In the genomic region with DNA sequence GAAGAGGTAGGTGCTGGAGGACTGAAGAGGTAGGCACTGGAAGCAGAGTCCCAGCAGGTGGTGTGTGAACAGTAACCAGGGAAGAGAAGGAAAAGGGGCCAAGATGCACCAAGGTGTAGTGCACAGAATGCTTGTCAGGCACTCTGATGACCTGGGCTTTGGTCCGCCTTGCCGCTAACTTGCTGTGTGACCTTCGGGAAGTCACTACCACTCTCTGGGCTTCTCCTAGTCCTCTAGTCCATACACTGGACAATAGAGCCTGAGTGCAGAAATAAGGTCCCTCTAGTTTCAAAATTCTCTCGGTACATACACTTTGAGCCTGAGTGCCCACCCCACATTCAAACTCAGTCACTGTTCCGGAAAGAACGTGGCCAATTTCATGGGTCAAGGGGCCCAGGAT, we compare ENCODE assay signal across 16 cellular contexts. TPM values are rescaled to one million over a fixed set of nuclear protein-coding genes. Genes with fewer than 3 reads are reported as not detected.
DNase-seq lines count a peak whose midpoint lies in the region; ATAC-seq and TF ChIP-seq lines count a peak whose summit lies in the region.
"Had no signal": no experiment of that assay in that cellular context is flagged by ENCODE, and none has a peak within 500 bp of the region (broad histone marks: within the 10 kb centered on the region; RNA-seq: fewer than 3 reads in every experiment).

No MANE protein-coding gene starts in this region.

- no peaks in the 10 kb centered on the region for H3K9me3 ChIP-seq in T-helper 17 cell (ENCODE audit: control insufficient read depth, low read length, poor library complexity, severe bottlenecking)

- peak overlapping the region; percentile 27 for H3K27ac Mint-ChIP-seq in activated CD8-positive, alpha-beta T cell treated with anti-CD3 and anti-CD28 coated beads for 36 hours
- H3K27ac Mint-ChIP-seq in activated CD8-positive, alpha-beta T cell treated with anti-CD3 and anti-CD28 coated beads, Interleukin-2, amount 10 ng/mL, durations not matched to agents 7 days and 5 days: no peak overlapping the region
- peak overlapping the region; percentile 86 for H3K27ac Mint-ChIP-seq in T-helper 17 cell
- H3K27ac Mint-ChIP-seq in effector memory CD8-positive, alpha-beta T cell: peak overlapping the region; percentile 69 to 79
- peak overlapping the region; percentile 79 for H3K27ac Mint-ChIP-seq in stimulated activated memory B cell treated with anti-CD40 and anti-IgM and Interleukin-4, amounts not matched to agents 10 μg/mL and 1 μg/mL and 100 μg/mL, for 72 hours

- H3K36me3 Mint-ChIP-seq in activated CD8-positive, alpha-beta T cell treated with anti-CD3 and anti-CD28 coated beads for 36 hours (ENCODE audit: low read depth): peaks cover 31% of the 10 kb centered on the region
- peaks cover 37% of the 10 kb centered on the region for H3K36me3 Mint-ChIP-seq in activated CD8-positive, alpha-beta T cell treated with anti-CD3 and anti-CD28 coated beads, Interleukin-2, amount 10 ng/mL, durations not matched to agents 7 days and 5 days (ENCODE audit: low read depth)
- H3K36me3 Mint-ChIP-seq in T-helper 17 cell (ENCODE audit: low read depth): peaks cover 2% of the 10 kb centered on the region
- peaks cover 1% of the 10 kb centered on the region for H3K36me3 Mint-ChIP-seq in effector memory CD8-positive, alpha-beta T cell (ENCODE audit: insufficient read depth)
- peaks cover 28% of the 10 kb centered on the region for H3K36me3 Mint-ChIP-seq in stimulated activated memory B cell treated with anti-CD40 and anti-IgM and Interleukin-4, amounts not matched to agents 10 μg/mL and 1 μg/mL and 100 μg/mL, for 72 hours

- no peak for ATAC-seq in activated CD8-positive, alpha-beta T cell treated with anti-CD3 and anti-CD28 coated beads for 36 hours
- ATAC-seq in activated CD8-positive, alpha-beta T cell treated with anti-CD3 and anti-CD28 coated beads, Interleukin-2, amount 10 ng/mL, durations not matched to agents 7 days and 5 days: no peak
- ATAC-seq in T-helper 17 cell (no peak), GM18867 (IDR thresholded peaks at IDR 0.05; ENCODE audit: unreplicated experiment) (no peak), HG03520 (IDR thresholded peaks at IDR 0.05; ENCODE audit: unreplicated experiment) (no peak), GM21360 (IDR thresholded peaks at IDR 0.05; ENCODE audit: unreplicated experiment) (no peak)
- no peak for ATAC-seq in effector memory CD8-positive, alpha-beta T cell (replicated peaks)
- ATAC-seq in stimulated activated memory B cell treated with anti-CD40 and anti-IgM and Interleukin-4, amounts not matched to agents 10 μg/mL and 1 μg/mL and 100 μg/mL, for 72 hours: no peak
- ATAC-seq: esophagus mucosa had no signal

- H3K4me3 Mint-ChIP-seq in activated CD8-positive, alpha-beta T cell treated with anti-CD3 and anti-CD28 coated beads for 36 hours: no peak overlapping the region
- H3K4me3 Mint-ChIP-seq in activated CD8-positive, alpha-beta T cell treated with anti-CD3 and anti-CD28 coated beads, Interleukin-2, amount 10 ng/mL, durations not matched to agents 7 days and 5 days: no peak overlapping the region
- no peak overlapping the region for H3K4me3 Mint-ChIP-seq in T-helper 17 cell
- peak overlapping the region; percentile 71 to 73 for H3K4me3 Mint-ChIP-seq in effector memory CD8-positive, alpha-beta T cell
- H3K4me3 Mint-ChIP-seq in stimulated activated memory B cell treated with anti-CD40 and anti-IgM and Interleukin-4, amounts not matched to agents 10 μg/mL and 1 μg/mL and 100 μg/mL, for 72 hours: no peak overlapping the region

- POLR2A ChIA-PET in activated CD8-positive, alpha-beta T cell treated with anti-CD3 and anti-CD28 coated beads for 36 hours (lab: Charles Lee): interaction anchor here (3.0 to 6.5 kb wide), 3 partner anchors 12 to 21 kb away, joined by 10 to 51 read pairs (median 47); no protein-coding TSS in a partner anchor
- POLR2A ChIA-PET in activated CD8-positive, alpha-beta T cell treated with anti-CD3 and anti-CD28 coated beads, Interleukin-2, amount 10 ng/mL, durations not matched to agents 7 days and 5 days (lab: Charles Lee): interaction anchor here (2.0 to 2.9 kb wide), 3 partner anchors 20 to 22 kb away, joined by 12 to 61 read pairs (median 13); no protein-coding TSS in a partner anchor

- CTCF ChIA-PET in activated CD8-positive, alpha-beta T cell treated with anti-CD3 and anti-CD28 coated beads for 36 hours (lab: Charles Lee): interaction anchor here (0.9 to 1.8 kb wide), 3 partner anchors 9 to 242 kb away, joined by 4 to 7 read pairs (median 5); no protein-coding TSS in a partner anchor
- CTCF ChIA-PET in activated CD8-positive, alpha-beta T cell treated with anti-CD3 and anti-CD28 coated beads, Interleukin-2, amount 10 ng/mL, durations not matched to agents 7 days and 5 days (lab: Charles Lee): interaction anchor here (0.9 to 2.5 kb wide), 6 partner anchors 9 to 79 kb away, joined by 3 to 17 read pairs (median 9); no protein-coding TSS in a partner anchor

- TF ChIP-seq CTCF in activated CD8-positive, alpha-beta T cell treated with anti-CD3 and anti-CD28 coated beads for 36 hours (IDR thresholded peaks at IDR 0.05): no peak

- no peaks in the 10 kb centered on the region for H3K27me3 Mint-ChIP-seq in activated CD8-positive, alpha-beta T cell treated with anti-CD3 and anti-CD28 coated beads for 36 hours
- H3K27me3 Mint-ChIP-seq in activated CD8-positive, alpha-beta T cell treated with anti-CD3 and anti-CD28 coated beads, Interleukin-2, amount 10 ng/mL, durations not matched to agents 7 days and 5 days (ENCODE audit: low read depth): no peaks in the 10 kb centered on the region
- no peaks in the 10 kb centered on the region for H3K27me3 Mint-ChIP-seq in T-helper 17 cell
- no peaks in the 10 kb centered on the region for H3K27me3 Mint-ChIP-seq in effector memory CD8-positive, alpha-beta T cell
- H3K27me3 Mint-ChIP-seq in stimulated activated memory B cell treated with anti-CD40 and anti-IgM and Interleukin-4, amounts not matched to agents 10 μg/mL and 1 μg/mL and 100 μg/mL, for 72 hours: no peaks in the 10 kb centered on the region

- DNase-seq in activated CD8-positive, alpha-beta T cell treated with anti-CD3 and anti-CD28 coated beads for 36 hours: no peak
- DNase-seq in activated CD8-positive, alpha-beta T cell treated with anti-CD3 and anti-CD28 coated beads, Interleukin-2, amount 10 ng/mL, durations not matched to agents 7 days and 5 days: no peak
- no peak for DNase-seq in T-helper 17 cell
- DNase-seq in effector memory CD8-positive, alpha-beta T cell: no peak
- DNase-seq: COR-L47, H9, head of caudate nucleus, kidney, NCI-H1048, NCI-H774, small intestine had no signal

- peaks cover 95% of the 10 kb centered on the region for H3K4me1 Mint-ChIP-seq in activated CD8-positive, alpha-beta T cell treated with anti-CD3 and anti-CD28 coated beads for 36 hours (ENCODE audit: low read depth)
- H3K4me1 Mint-ChIP-seq in activated CD8-positive, alpha-beta T cell treated with anti-CD3 and anti-CD28 coated beads, Interleukin-2, amount 10 ng/mL, durations not matched to agents 7 days and 5 days (ENCODE audit: low read depth): peaks cover 96% of the 10 kb centered on the region
- H3K4me1 Mint-ChIP-seq in T-helper 17 cell: peaks cover 72% of the 10 kb centered on the region
- H3K4me1 Mint-ChIP-seq in effector memory CD8-positive, alpha-beta T cell (ENCODE audit: low read depth in 2 of 2): peaks cover 73 to 90% of the 10 kb centered on the region in 2 donors
- peaks cover 98% of the 10 kb centered on the region for H3K4me1 Mint-ChIP-seq in stimulated activated memory B cell treated with anti-CD40 and anti-IgM and Interleukin-4, amounts not matched to agents 10 μg/mL and 1 μg/mL and 100 μg/mL, for 72 hours

- H3K9me3 Mint-ChIP-seq in activated CD8-positive, alpha-beta T cell treated with anti-CD3 and anti-CD28 coated beads for 36 hours: no peaks in the 10 kb centered on the region
- no peaks in the 10 kb centered on the region for H3K9me3 Mint-ChIP-seq in activated CD8-positive, alpha-beta T cell treated with anti-CD3 and anti-CD28 coated beads, Interleukin-2, amount 10 ng/mL, durations not matched to agents 7 days and 5 days (ENCODE audit: insufficient read depth)
- no peaks in the 10 kb centered on the region for H3K9me3 Mint-ChIP-seq in effector memory CD8-positive, alpha-beta T cell
- H3K9me3 Mint-ChIP-seq in stimulated activated memory B cell treated with anti-CD40 and anti-IgM and Interleukin-4, amounts not matched to agents 10 μg/mL and 1 μg/mL and 100 μg/mL, for 72 hours: no peaks in the 10 kb centered on the region
- H3K9me3 Mint-ChIP-seq: H9 had no signal

- intact Hi-C loops in activated CD8-positive, alpha-beta T cell treated with anti-CD3 and anti-CD28 coated beads for 36 hours (cut with micrococcal nuclease): no loop called here

RNA-seq across cellular contexts. Expression of a gene that starts 24.1 kb away (rescaled TPM):
- total RNA-seq in activated CD8-positive, alpha-beta T cell treated with anti-CD3 and anti-CD28 coated beads for 36 hours: 100 to 1,000 TPM; 239 to 246 TPM
- 100 to 1,000 TPM; 227 TPM for total RNA-seq in activated CD8-positive, alpha-beta T cell treated with anti-CD3 and anti-CD28 coated beads, Interleukin-2, amount 10 ng/mL, durations not matched to agents 7 days and 5 days
- 10 to 100 TPM; 78.7 to 83.3 TPM for total RNA-seq in T-helper 17 cell

Comparison
In these comparisons a context has a peak if more than half of its experiments do, and no peak if none do; other contexts are left out.
1. H3K4me3 Mint-ChIP-seq: peak in effector memory CD8-positive, alpha-beta T cell (2 of 2); none in activated CD8-positive, alpha-beta T cell treated with anti-CD3 and anti-CD28 coated beads for 36 hours (single experiment), activated CD8-positive, alpha-beta T cell treated with anti-CD3 and anti-CD28 coated beads, Interleukin-2, amount 10 ng/mL, durations not matched to agents 7 days and 5 days (single experiment), T-helper 17 cell (single experiment) and stimulated activated memory B cell treated with anti-CD40 and anti-IgM and Interleukin-4, amounts not matched to agents 10 μg/mL and 1 μg/mL and 100 μg/mL, for 72 hours (single experiment).